ENCODE assay signal across 8 cellular contexts in genomic region chr6:53347921-53348435, GRCh38. TPM values are rescaled to one million over a fixed set of nuclear protein-coding genes. Genes with fewer than 3 reads are reported as not detected.
DNase-seq lines count a peak whose midpoint lies in the region; ATAC-seq and TF ChIP-seq lines count a peak whose summit lies in the region.

No MANE protein-coding gene starts in this region.

- H3K9ac ChIP-seq in neural progenitor cell, result peak overlapping the region; percentile 65

- peak overlapping the region; percentile 97 for H3K27ac Mint-ChIP-seq in neural progenitor cell

- H3K36me3 ChIP-seq in BE2C (peaks cover 9% of the 10 kb centered on the region), neural progenitor cell (no peaks in the 10 kb centered on the region), transverse colon (no peaks in the 10 kb centered on the region)

- DNase-seq in BE2C, result peak; percentile 81
- peak; percentile 65 for DNase-seq in OCI-M1 (lab: John Stamatoyannopoulos, UW)
- DNase-seq in activated naive CD4-positive, alpha-beta T cell treated with Interleukin-2 at 50 U/mL for 16 hours, result peak; percentile 52
- peak in 1 of 2 donors; percentile 49 for DNase-seq in foreskin keratinocyte
- DNase-seq in neural progenitor cell (ENCODE audit: low spot score), result peak; percentile 86
- peak; percentile 61 for DNase-seq in transverse colon

- H3K9me3 ChIP-seq in BE2C, result no peaks in the 10 kb centered on the region
- no peaks in the 10 kb centered on the region for H3K9me3 ChIP-seq in neural progenitor cell (ENCODE audit: low read depth)
- H3K9me3 ChIP-seq in transverse colon, result no peaks in the 10 kb centered on the region

- peaks cover 50% of the 10 kb centered on the region for H4K20me1 ChIP-seq in neural progenitor cell (ENCODE audit: low read depth)

- intact Hi-C loops in transverse colon (cut with DNase I; ENCODE audit: low total_unique reads), result loop anchor here (10.0 kb wide), 1 partner anchor 53 kb away; no protein-coding TSS in a partner anchor

- 1% methylated on average over 27 of the region's 50 CpGs; no CpG with 5 or more reads in 1 of the 2 donors for WGBS in transverse colon (ENCODE audit: low coverage in 1 of 2), 2 donors

- no peak for TF ChIP-seq EP300 in transverse colon (IDR thresholded peaks at IDR 0.05; ENCODE audit: low read depth)

- H3K27ac ChIP-seq in foreskin keratinocyte (peak overlapping the region; percentile 77), neural progenitor cell (peak overlapping the region; percentile 83), transverse colon (peak overlapping the region; percentile 97 to 99 (median 98))

- peak; percentile 25 for ATAC-seq in GM19324 (IDR thresholded peaks at IDR 0.05; ENCODE audit: low FRiP score, unreplicated experiment)
- ATAC-seq in HG03460 (IDR thresholded peaks at IDR 0.05; ENCODE audit: unreplicated experiment), result peak; percentile 22
- peak; percentile 72 for ATAC-seq in foreskin keratinocyte

- peak overlapping the region; percentile 99 for H3K4me2 ChIP-seq in neural progenitor cell

- peak overlapping the region; percentile 98 for H3K4me3 Mint-ChIP-seq in neural progenitor cell

- peaks cover 8% of the 10 kb centered on the region for H3K36me3 Mint-ChIP-seq in neural progenitor cell

- H3K4me1 ChIP-seq in BE2C (peaks cover 3% of the 10 kb centered on the region; the same call in 1 of the 2 replicates), foreskin keratinocyte (peaks cover 10% of the 10 kb centered on the region), neural progenitor cell (peaks cover 9% of the 10 kb centered on the region), transverse colon (peaks cover 0 to 41% (median 18%) of the 10 kb centered on the region in 4 donors)

- in situ Hi-C loops in transverse colon (cut with MboI; ENCODE audit: low pct_ligation_motif_present in 1 of 4, low pct_unique_long_range_greater_than_20kb in 1 of 4, low sequenced_read_pairs in 3 of 4), result no loop called here

- H3K27me3 ChIP-seq in BE2C (no peaks in the 10 kb centered on the region), foreskin keratinocyte (no peaks in the 10 kb centered on the region), neural progenitor cell (peaks cover 16% of the 10 kb centered on the region), transverse colon (no peaks in the 10 kb centered on the region)

- no peak for TF ChIP-seq CTCF in BE2C (IDR thresholded peaks at IDR 0.05; ENCODE audit: low read depth, low read length)
- TF ChIP-seq CTCF in foreskin keratinocyte (conservative IDR thresholded peaks at IDR 0.05), result no peak
- TF ChIP-seq CTCF in neural progenitor cell (IDR thresholded peaks at IDR 0.05), result no peak
- no peak for TF ChIP-seq CTCF in transverse colon (IDR thresholded peaks at IDR 0.05)

- H3K79me2 ChIP-seq in neural progenitor cell (ENCODE audit: low read depth), result peaks cover 51% of the 10 kb centered on the region

- peaks cover 18% of the 10 kb centered on the region for H3F3A ChIP-seq in neural progenitor cell (ENCODE audit: low read depth)

- H3K9me3 Mint-ChIP-seq in neural progenitor cell, result peaks cover 2% of the 10 kb centered on the region

- peaks cover 23% of the 10 kb centered on the region for H3K4me1 Mint-ChIP-seq in neural progenitor cell

- no peak for TF ChIP-seq POLR2A in transverse colon (IDR thresholded peaks at IDR 0.05)

- H3K4me3 ChIP-seq in BE2C (ENCODE audit: low read depth, low read length) (peak overlapping the region; percentile 86), neural progenitor cell (peak overlapping the region; percentile 76), transverse colon (peak overlapping the region; percentile 80 to 94 (median 86))

- H2AFZ ChIP-seq in neural progenitor cell (replicated peaks), result peak overlapping the region; percentile 60

- H3K27me3 Mint-ChIP-seq in neural progenitor cell (ENCODE audit: insufficient read depth, low read depth), result peaks cover 6% of the 10 kb centered on the region

RNA-seq across cellular contexts. Expression of gene ELOVL5, which starts 0.8 kb away (rescaled TPM):
- polyA plus RNA-seq in BE2C (2012; ENCODE audit: insufficient read depth, insufficient read length, low read depth), result 63.7 TPM
- total RNA-seq in foreskin keratinocyte, result 91.9 and 98.3 TPM in 2 replicates
- polyA plus RNA-seq in foreskin keratinocyte, result 51.2 and 59.9 TPM in 2 replicates
- total RNA-seq in neural progenitor cell (ENCODE audit: low replicate concordance), result 137 and 185 TPM in 2 replicates
- total RNA-seq in transverse colon, result 10 to 100 TPM; 14.3 to 63.1 (median 29.2) TPM

Comparison
In these comparisons a context has a peak if more than half of its experiments do, and no peak if none do; other contexts are left out.
1. ATAC-seq: peak in every context shown above with its lines; median percentile 72 in foreskin keratinocyte; 25 in GM19324; 22 in HG03460.